Comparison of ENCODE assay signal across 14 cellular contexts in genomic region chr11:2511421-2512369, GRCh38.
A peak's percentile ranks its signal among the peaks of the same experiment; 100 is the strongest.
DNase-seq lines count a peak whose midpoint lies in the region; ATAC-seq and TF ChIP-seq lines count a peak whose summit lies in the region.
"Had no signal": no experiment of that assay in that cellular context is flagged by ENCODE, and none has a peak within 500 bp of the region (broad histone marks: within the 10 kb centered on the region; RNA-seq: fewer than 3 reads in every experiment).

No MANE protein-coding gene starts in this region.

- TF ChIP-seq POLR2A in transverse colon (IDR thresholded peaks at IDR 0.05) = no peak

- TF ChIP-seq CTCF in lung (IDR thresholded peaks at IDR 0.05; ENCODE audit: control extremely low read depth, extremely low read depth) (no peak), transverse colon (IDR thresholded peaks at IDR 0.05) (no peak)

- H3K27me3 Mint-ChIP-seq in dendritic cell treated with granulocyte-macrophage colony-stimulating factor and Interleukin-4, amounts not matched to agents 40 ng/mL and 50 ng/mL, for 4 days = peaks cover 2% of the 10 kb centered on the region
- peaks cover 7 to 13% of the 10 kb centered on the region in 2 donors for H3K27me3 Mint-ChIP-seq in effector memory CD8-positive, alpha-beta T cell
- H3K27me3 Mint-ChIP-seq: activated CD4-positive, alpha-beta T cell treated with anti-CD3 and anti-CD28 coated beads, Interleukin-2, amount 10 ng/mL, durations not matched to agents 7 days and 5 days had no signal

- intact Hi-C loops in dendritic cell treated with granulocyte-macrophage colony-stimulating factor and Interleukin-4, amounts not matched to agents 40 ng/mL and 50 ng/mL, for 4 days (cut with micrococcal nuclease) = no loop called here
- intact Hi-C loops in transverse colon (cut with DNase I; ENCODE audit: low total_unique reads) = no loop called here

- H3K4me1 ChIP-seq in lung (ENCODE audit: control insufficient read depth in 2 of 2, insufficient read depth in 2 of 2, low read length in 2 of 2) (peaks cover 0 to 14% of the 10 kb centered on the region in 2 donors), transverse colon (no peaks in the 10 kb centered on the region)
- H3K4me1 ChIP-seq: A549 had no signal

- H3K36me3 ChIP-seq in lung (ENCODE audit: control insufficient read depth in 2 of 2, insufficient read depth in 2 of 2, low read length in 2 of 2) = no peaks in the 10 kb centered on the region
- no peaks in the 10 kb centered on the region for H3K36me3 ChIP-seq in transverse colon
- H3K36me3 ChIP-seq: tibial nerve had no signal

- H3K9me3 Mint-ChIP-seq in dendritic cell treated with granulocyte-macrophage colony-stimulating factor and Interleukin-4, amounts not matched to agents 40 ng/mL and 50 ng/mL, for 4 days = no peaks in the 10 kb centered on the region
- no peaks in the 10 kb centered on the region for H3K9me3 Mint-ChIP-seq in effector memory CD8-positive, alpha-beta T cell
- H3K9me3 Mint-ChIP-seq: activated CD4-positive, alpha-beta T cell treated with anti-CD3 and anti-CD28 coated beads, Interleukin-2, amount 10 ng/mL, durations not matched to agents 7 days and 5 days had no signal

- no peak overlapping the region for H3K4me3 ChIP-seq in lung
- H3K4me3 ChIP-seq in transverse colon = no peak overlapping the region
- H3K4me3 ChIP-seq: A549, SK-N-MC, tibial nerve had no signal

- in situ Hi-C loops in transverse colon (cut with MboI; ENCODE audit: low pct_ligation_motif_present in 1 of 4, low pct_unique_long_range_greater_than_20kb in 1 of 4, low sequenced_read_pairs in 3 of 4) = no loop called here

- TF ChIP-seq EP300 in transverse colon (IDR thresholded peaks at IDR 0.05; ENCODE audit: low read depth) = no peak

- 49 to 63% methylated on average over 27 of the region's 27 CpGs for WGBS in lung, 2 donors
- 84% methylated on average over 27 of the region's 27 CpGs; no CpG with 5 or more reads in 1 of the 2 donors for WGBS in transverse colon (ENCODE audit: low coverage in 1 of 2), 2 donors

- DNase-seq in activated CD8-positive, alpha-beta memory T cell treated with anti-CD3 and anti-CD28 coated beads for 24 hours = peak; percentile 45
- no peak for DNase-seq in activated CD8-positive, alpha-beta memory T cell treated with anti-CD3 and anti-CD28 coated beads, Interleukin-2, amount 50 U/mL, for 4 hours
- DNase-seq in lung (ENCODE audit: low spot score) (peak; percentile 29), transverse colon (peak; percentile 7), DMS 273 (lab: John Stamatoyannopoulos, UW; ENCODE audit: unreplicated experiment) (no peak)
- no peak for DNase-seq in effector memory CD8-positive, alpha-beta T cell
- DNase-seq in activated CD4-positive, CD25-positive, alpha-beta regulatory T cell treated with anti-CD3 and anti-CD28 coated beads, Interleukin-2, amount 50 U/mL, for 72 hours = no peak
- DNase-seq: activated CD4-positive, alpha-beta T cell treated with anti-CD3 and anti-CD28 coated beads, Interleukin-2, amount 10 ng/mL, durations not matched to agents 7 days and 5 days; DND-41; NCI-H524 had no signal

- peaks cover 24% of the 10 kb centered on the region for H3K36me3 Mint-ChIP-seq in dendritic cell treated with granulocyte-macrophage colony-stimulating factor and Interleukin-4, amounts not matched to agents 40 ng/mL and 50 ng/mL, for 4 days (ENCODE audit: low read depth)
- no peaks in the 10 kb centered on the region for H3K36me3 Mint-ChIP-seq in effector memory CD8-positive, alpha-beta T cell (ENCODE audit: insufficient read depth)

- H3K27ac ChIP-seq in lung (ENCODE audit: low read depth in 1 of 2, low read length in 1 of 2) (no peak overlapping the region), transverse colon (no peak overlapping the region)
- H3K27ac ChIP-seq: A549, SK-N-MC had no signal

- ATAC-seq in lung (ENCODE audit: insufficient read depth, low FRiP score) = no peak
- ATAC-seq in effector memory CD8-positive, alpha-beta T cell (replicated peaks) = no peak
- ATAC-seq: A549 had no signal

- peak overlapping the region; percentile 22 for H3K4me3 Mint-ChIP-seq in dendritic cell treated with granulocyte-macrophage colony-stimulating factor and Interleukin-4, amounts not matched to agents 40 ng/mL and 50 ng/mL, for 4 days
- H3K4me3 Mint-ChIP-seq in effector memory CD8-positive, alpha-beta T cell = no peak overlapping the region
- H3K4me3 Mint-ChIP-seq: activated CD4-positive, alpha-beta T cell treated with anti-CD3 and anti-CD28 coated beads, Interleukin-2, amount 10 ng/mL, durations not matched to agents 7 days and 5 days had no signal

- H3K27ac Mint-ChIP-seq in dendritic cell treated with granulocyte-macrophage colony-stimulating factor and Interleukin-4, amounts not matched to agents 40 ng/mL and 50 ng/mL, for 4 days = peak overlapping the region; percentile 76
- no peak overlapping the region for H3K27ac Mint-ChIP-seq in effector memory CD8-positive, alpha-beta T cell
- H3K27ac Mint-ChIP-seq: activated CD4-positive, alpha-beta T cell treated with anti-CD3 and anti-CD28 coated beads, Interleukin-2, amount 10 ng/mL, durations not matched to agents 7 days and 5 days had no signal

- H3K27me3 ChIP-seq in lung (ENCODE audit: control insufficient read depth, insufficient read depth) (no peaks in the 10 kb centered on the region), transverse colon (no peaks in the 10 kb centered on the region)

- H3K9me3 ChIP-seq in lung (ENCODE audit: control insufficient read depth in 2 of 2, insufficient read depth in 1 of 2, low read length in 1 of 2) = no peaks in the 10 kb centered on the region
- no peaks in the 10 kb centered on the region for H3K9me3 ChIP-seq in transverse colon
- H3K9me3 ChIP-seq: A549, tibial nerve had no signal

- peaks cover 65% of the 10 kb centered on the region for H3K4me1 Mint-ChIP-seq in dendritic cell treated with granulocyte-macrophage colony-stimulating factor and Interleukin-4, amounts not matched to agents 40 ng/mL and 50 ng/mL, for 4 days (ENCODE audit: low read depth)
- peaks cover 4 to 10% of the 10 kb centered on the region in 2 donors for H3K4me1 Mint-ChIP-seq in effector memory CD8-positive, alpha-beta T cell (ENCODE audit: low read depth in 2 of 2)

Comparison
In these comparisons a context has a peak if more than half of its experiments do, and no peak if none do; other contexts are left out.
1. DNase-seq: peak in activated CD8-positive, alpha-beta memory T cell treated with anti-CD3 and anti-CD28 coated beads for 24 hours (single experiment), lung (single experiment) and transverse colon (single experiment); none in activated CD8-positive, alpha-beta memory T cell treated with anti-CD3 and anti-CD28 coated beads, Interleukin-2, amount 50 U/mL, for 4 hours (single experiment), effector memory CD8-positive, alpha-beta T cell (0 of 3), activated CD4-positive, CD25-positive, alpha-beta regulatory T cell treated with anti-CD3 and anti-CD28 coated beads, Interleukin-2, amount 50 U/mL, for 72 hours (single experiment) and DMS 273 (single experiment).